1 cellular context compared by ENCODE assay signal in genomic region chr12:47791351-47791746, GRCh38.
TF ChIP-seq lines count a peak whose summit lies in the region.

No MANE protein-coding gene starts in this region.

TF ChIP-seq in H1, 55 proteins besides CTCF, POLR2A, EP300 and RAD21:
- TF ChIP-seq POU5F1 (IDR thresholded peaks at IDR 0.05; ENCODE audit: low read depth, low read length) (no peak), CHD7 (IDR thresholded peaks at IDR 0.05; ENCODE audit: insufficient replicate concordance, low read length) (no peak), SP1 (IDR thresholded peaks at IDR 0.05; ENCODE audit: low read depth, low read length) (no peak), HDAC2 (IDR thresholded peaks at IDR 0.05; ENCODE audit: borderline replicate concordance in 1 of 2, low read depth in 2 of 2, low read length in 2 of 2) (no peak), CBX8 (IDR thresholded peaks at IDR 0.05; ENCODE audit: borderline replicate concordance, low read depth, low read length) (no peak), SIN3A (conservative IDR thresholded peaks at IDR 0.05 in 1 of 2, IDR thresholded peaks at IDR 0.05 in 1 of 2; ENCODE audit: low read depth in 1 of 2, low read length in 2 of 2) (no peak), NANOG (IDR thresholded peaks at IDR 0.05; ENCODE audit: insufficient read depth, low read depth, low read length, poor library complexity, severe bottlenecking) (no peak), ASH2L (IDR thresholded peaks at IDR 0.05; ENCODE audit: low read length) (no peak), CEBPB (IDR thresholded peaks at IDR 0.05; ENCODE audit: low read depth, low read length) (no peak), TCF12 (IDR thresholded peaks at IDR 0.05; ENCODE audit: low read depth, low read length) (no peak)
TF ChIP-seq in H1: peak in this region for 0.
